8 cellular contexts compared by ENCODE assay signal in the genomic region with DNA sequence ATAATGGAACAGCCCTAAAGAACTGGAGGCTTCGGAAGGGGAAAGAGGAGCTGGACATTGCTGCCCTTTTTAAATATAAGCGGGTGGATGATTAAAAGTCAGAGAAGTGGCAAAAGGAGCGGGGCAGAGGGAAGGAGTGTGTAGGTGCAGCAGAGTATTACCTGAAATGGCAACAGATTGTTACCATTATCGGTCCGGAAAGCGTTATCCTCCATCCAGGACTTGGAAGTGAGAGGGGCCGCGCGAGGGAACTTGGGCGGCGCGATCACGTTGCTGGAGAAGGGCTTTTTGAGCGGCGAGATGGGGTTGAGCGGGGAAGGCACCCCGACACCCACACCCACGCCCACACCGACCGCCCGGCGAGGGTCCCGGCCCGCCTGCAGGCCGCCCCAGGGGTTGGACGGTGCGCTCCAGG. TPM values are rescaled to one million over a fixed set of nuclear protein-coding genes. Genes with fewer than 3 reads are reported as not detected.
DNase-seq lines count a peak whose midpoint lies in the region; ATAC-seq and TF ChIP-seq lines count a peak whose summit lies in the region.

No MANE protein-coding gene starts in this region.

- peak overlapping the region; percentile 93 for H3K4me2 ChIP-seq in Karpas-422 (ENCODE audit: low read depth, low read length, poor library complexity, severe bottlenecking)

- H4K20me1 ChIP-seq in Karpas-422 (ENCODE audit: insufficient read depth, low read depth, low read length), result no peaks in the 10 kb centered on the region

- peak overlapping the region; percentile 74 for H3K4me3 Mint-ChIP-seq in endodermal cell
- peak overlapping the region; percentile 96 for H3K4me3 Mint-ChIP-seq in natural killer cell

- H3K27me3 Mint-ChIP-seq in endodermal cell (ENCODE audit: insufficient read depth) (peaks cover 58% of the 10 kb centered on the region), natural killer cell (ENCODE audit: low read depth in 2 of 2) (no peaks in the 10 kb centered on the region)

- H3K4me3 ChIP-seq in Karpas-422 (ENCODE audit: low read length), result peak overlapping the region; percentile 93
- peak overlapping the region; percentile 89 for H3K4me3 ChIP-seq in endodermal cell (ENCODE audit: low read length)

- H3K4me1 ChIP-seq in Karpas-422 (ENCODE audit: low read length), result peaks cover 65% of the 10 kb centered on the region
- peaks cover 5% of the 10 kb centered on the region for H3K4me1 ChIP-seq in endodermal cell (ENCODE audit: control insufficient read depth, insufficient read depth, low read length)

- peak overlapping the region; percentile 89 for H3K9ac ChIP-seq in Karpas-422 (ENCODE audit: low read length)
- no peak overlapping the region for H3K9ac ChIP-seq in endodermal cell (ENCODE audit: extremely low read depth, low read length, poor library complexity, severe bottlenecking)

- no peak for TF ChIP-seq CTCF in endodermal cell (conservative IDR thresholded peaks at IDR 0.05)
- no peak for TF ChIP-seq CTCF in natural killer cell (IDR thresholded peaks at IDR 0.05)

- peaks cover 22% of the 10 kb centered on the region for H3K4me1 Mint-ChIP-seq in endodermal cell
- peaks cover 45 to 54% of the 10 kb centered on the region in 2 donors for H3K4me1 Mint-ChIP-seq in natural killer cell

- no peaks in the 10 kb centered on the region for H3K27me3 ChIP-seq in Karpas-422 (ENCODE audit: low read length)
- peaks cover 37% of the 10 kb centered on the region for H3K27me3 ChIP-seq in endodermal cell (ENCODE audit: control insufficient read depth, insufficient read depth, low read length, poor library complexity, severe bottlenecking)

- no peaks in the 10 kb centered on the region for H3K9me3 ChIP-seq in Karpas-422 (ENCODE audit: low read length)
- H3K9me3 ChIP-seq in endodermal cell (ENCODE audit: control insufficient read depth, low read length), result no peaks in the 10 kb centered on the region

- H3K36me3 ChIP-seq in Karpas-422 (ENCODE audit: insufficient read depth, low read length) (no peaks in the 10 kb centered on the region), endodermal cell (ENCODE audit: control insufficient read depth, insufficient read depth, low read length) (no peaks in the 10 kb centered on the region)

- H3K27ac Mint-ChIP-seq in endodermal cell (no peak overlapping the region), natural killer cell (peak overlapping the region; percentile 80 to 86)

- H3K27ac ChIP-seq in Karpas-422 (ENCODE audit: low read length), result peak overlapping the region; percentile 98
- no peak overlapping the region for H3K27ac ChIP-seq in endodermal cell (ENCODE audit: low read depth, low read length)

- WGBS in endodermal cell (ENCODE audit: insufficient coverage in 1 of 2, insufficient read length in 1 of 2), 2 experiments, result 6 to 24% methylated on average over 6 to 27 of the region's 27 CpGs

- H3K79me2 ChIP-seq in Karpas-422 (ENCODE audit: low read length), result peaks cover 54% of the 10 kb centered on the region

- no peaks in the 10 kb centered on the region for H3K9me2 ChIP-seq in Karpas-422 (replicated peaks; ENCODE audit: insufficient read depth, low read length)

- H2AFZ ChIP-seq in Karpas-422 (ENCODE audit: low read length), result no peak overlapping the region; the same call in 1 of the 2 replicates

- no peaks in the 10 kb centered on the region for H3K36me3 Mint-ChIP-seq in endodermal cell (ENCODE audit: low read depth)
- H3K36me3 Mint-ChIP-seq in natural killer cell, result no peaks in the 10 kb centered on the region

- no peak for ATAC-seq in natural killer cell
- ATAC-seq in GM21390 (IDR thresholded peaks at IDR 0.05; ENCODE audit: unreplicated experiment), result no peak
- ATAC-seq in HG02870 (IDR thresholded peaks at IDR 0.05; ENCODE audit: unreplicated experiment), result no peak
- ATAC-seq in GM19324 (IDR thresholded peaks at IDR 0.05; ENCODE audit: low FRiP score, unreplicated experiment), result no peak
- ATAC-seq in HG02884 (IDR thresholded peaks at IDR 0.05; ENCODE audit: unreplicated experiment), result no peak

- DNase-seq in Ammon's horn (ENCODE audit: low spot score) (peak; percentile 35), Karpas-422 (peak; percentile 69), endodermal cell (no peak), natural killer cell (no peak)

- intact Hi-C loops in natural killer cell (cut with micrococcal nuclease), result no loop called here

- H3K9me3 Mint-ChIP-seq in endodermal cell, result no peaks in the 10 kb centered on the region
- H3K9me3 Mint-ChIP-seq in natural killer cell, result no peaks in the 10 kb centered on the region

RNA-seq across cellular contexts. Expression of gene CPEB3, which starts 51.7 kb away (rescaled TPM):
- total RNA-seq in Karpas-422 (2014; rRNA removed; shearing (Covaris generic); ENCODE audit: low replicate concordance), result 3.0 and 6.0 TPM in 2 replicates
- total RNA-seq in endodermal cell (1 to 10 TPM; 1.1 to 1.3 TPM), natural killer cell (1 to 10 TPM; 3.6 to 6.9 (median 5.4) TPM)
- polyA plus RNA-seq in endodermal cell (2013, experiment 1 of 2), result 0.82 TPM
- 0.87 TPM for polyA plus RNA-seq in endodermal cell (2013, experiment 2 of 2)

RNA-seq across cellular contexts. Expression of gene MARCHF5, which starts 51.8 kb away (rescaled TPM):
- total RNA-seq in Karpas-422 (2014; rRNA removed; shearing (Covaris generic); ENCODE audit: low replicate concordance), result 3.3 and 7.6 TPM in 2 replicates
- 10 to 100 TPM; 29.8 to 38.0 TPM for total RNA-seq in endodermal cell
- 46.9 TPM for polyA plus RNA-seq in endodermal cell (2013, experiment 1 of 2)
- polyA plus RNA-seq in endodermal cell (2013, experiment 2 of 2), result 42.9 TPM
- total RNA-seq in natural killer cell, result 10 to 100 TPM; 28.0 to 38.6 (median 32.9) TPM

Comparison
In these comparisons a context has a peak if more than half of its experiments do, and no peak if none do; other contexts are left out.
1. DNase-seq: peak in Ammon's horn (single experiment) and Karpas-422 (single experiment); none in endodermal cell (single experiment) and natural killer cell (single experiment).